Comparison of ENCODE assay signal across 1 cellular context in genomic region chr5:71828641-71829040, GRCh38.
TF ChIP-seq lines count a peak whose summit lies in the region.

No MANE protein-coding gene starts in this region.

TF ChIP-seq in SK-N-SH, 30 proteins besides CTCF, POLR2A, EP300 and RAD21 (continued from another document):
- TF ChIP-seq REST (IDR thresholded peaks at IDR 0.05; ENCODE audit: low read depth, low read length) (no peak), GABPA (IDR thresholded peaks at IDR 0.05; ENCODE audit: low read depth) (no peak), TCF12 (IDR thresholded peaks at IDR 0.05) (peak; percentile 47), NFIC (IDR thresholded peaks at IDR 0.05; ENCODE audit: borderline replicate concordance) (peak; percentile 11; the same call in 1 of the 2 replicates)
